ENCODE assay signal across 29 cellular contexts in genomic region chr6:72758901-72759300, GRCh38.
"Had no signal": no experiment of that assay in that cellular context is flagged by ENCODE, and none has a peak within 500 bp of the region (broad histone marks: within the 10 kb centered on the region; RNA-seq: fewer than 3 reads in every experiment).

No MANE protein-coding gene starts in this region.

- H3K27ac ChIP-seq: gastroesophageal sphincter, hepatocyte, prostate gland, stomach, thyroid gland, upper lobe of right lung had no signal

- H3K27me3 Mint-ChIP-seq: activated CD8-positive, alpha-beta T cell treated with anti-CD3 and anti-CD28 coated beads for 36 hours; naive thymus-derived CD4-positive, alpha-beta T cell; stimulated activated naive B cell treated with anti-CD40 and anti-IgM and Interleukin-4, amounts not matched to agents 10 μg/mL and 1 μg/mL and 100 μg/mL, for 72 hours had no signal

- H3K4me2 ChIP-seq: hepatocyte, smooth muscle cell had no signal

- H3K36me3 ChIP-seq: gastroesophageal sphincter, pancreas, prostate gland, stomach, thyroid gland, upper lobe of right lung had no signal

- H3K27ac Mint-ChIP-seq: activated CD8-positive, alpha-beta T cell treated with anti-CD3 and anti-CD28 coated beads for 36 hours; activated T-helper 17 cell treated with anti-CD3 and anti-CD28 coated beads, Interleukin-2, amount 50 U/mL, for 72 hours; stimulated activated naive B cell treated with anti-CD40 and anti-IgM and Interleukin-4, amounts not matched to agents 10 μg/mL and 1 μg/mL and 100 μg/mL, for 72 hours had no signal

- DNase-seq: activated CD4-positive, alpha-beta T cell treated with anti-CD3 and anti-CD28 coated beads, Interleukin-2, amount 50 U/mL, for 1 hour; activated CD4-positive, CD25-positive, alpha-beta regulatory T cell treated with anti-CD3 and anti-CD28 coated beads, Interleukin-2, amount 50 U/mL, for 72 hours; activated CD8-positive, alpha-beta T cell treated with anti-CD3 and anti-CD28 coated beads for 36 hours; activated gamma-delta T cell treated with Interleukin-2 at 50 U/mL for 16 hours; activated naive CD4-positive, alpha-beta T cell treated with anti-CD3 and anti-CD28 coated beads, Interleukin-2, amount 50 U/mL, for 16 hours; activated T-cell treated with anti-CD3 and anti-CD28 coated beads, Interleukin-2, amount 50 U/mL, for 4 hours; amniotic stem cell; central memory CD4-positive, alpha-beta T cell; islet precursor cell; left cardiac atrium; midbrain; naive thymus-derived CD4-positive, alpha-beta T cell; pancreas; retina; stimulated activated CD4-positive, alpha-beta T cell treated with anti-CD3 and anti-CD28 coated beads, Interleukin-1b, Interleukin-23, amount 100 ng/mL, for 48 hours; stimulated activated CD4-positive, alpha-beta T cell treated with anti-CD3 and anti-CD28 coated beads, Interleukin-4, amount 100 ng/mL, for 4 hours; stimulated activated CD8-positive, alpha-beta memory T cell treated with anti-CD3 and anti-CD28 coated beads, Interleukin-4, amount 100 ng/mL, for 48 hours; stimulated activated naive B cell treated with anti-CD40 and anti-IgM and Interleukin-4, amounts not matched to agents 10 μg/mL and 1 μg/mL and 100 μg/mL, for 72 hours; stomach; T1000; thyroid gland; upper lobe of right lung had no signal

- FAIRE-seq: astrocyte, endothelial cell of umbilical vein, pancreas had no signal

- H3K4me1 Mint-ChIP-seq: activated T-helper 17 cell treated with anti-CD3 and anti-CD28 coated beads, Interleukin-2, amount 50 U/mL, for 72 hours had no signal

- H3K27me3 ChIP-seq: gastroesophageal sphincter, hepatocyte, pancreas, stomach, thyroid gland, upper lobe of right lung had no signal

- H2AFZ ChIP-seq: hepatocyte had no signal

- H3K4me3 Mint-ChIP-seq: activated CD8-positive, alpha-beta T cell treated with anti-CD3 and anti-CD28 coated beads for 36 hours; activated T-cell treated with anti-CD3 and anti-CD28 coated beads, Interleukin-2, amount 50 U/mL, for 4 hours; activated T-helper 17 cell treated with anti-CD3 and anti-CD28 coated beads, Interleukin-2, amount 50 U/mL, for 72 hours; naive thymus-derived CD4-positive, alpha-beta T cell; stimulated activated naive B cell treated with anti-CD40 and anti-IgM and Interleukin-4, amounts not matched to agents 10 μg/mL and 1 μg/mL and 100 μg/mL, for 72 hours had no signal

- H3K9me3 Mint-ChIP-seq: activated T-helper 17 cell treated with anti-CD3 and anti-CD28 coated beads, Interleukin-2, amount 50 U/mL, for 72 hours had no signal

- H3K9me3 ChIP-seq: gastroesophageal sphincter, pancreas, prostate gland, stomach, thyroid gland, upper lobe of right lung had no signal

- H3K4me3 ChIP-seq: gastroesophageal sphincter, hepatocyte, pancreas, prostate gland, smooth muscle cell, stomach, thyroid gland, upper lobe of right lung had no signal

- ATAC-seq: activated CD8-positive, alpha-beta T cell treated with anti-CD3 and anti-CD28 coated beads for 36 hours; activated T-cell treated with anti-CD3 and anti-CD28 coated beads, Interleukin-2, amount 50 U/mL, for 4 hours; activated T-helper 17 cell treated with anti-CD3 and anti-CD28 coated beads, Interleukin-2, amount 50 U/mL, for 72 hours; gastroesophageal sphincter; naive thymus-derived CD4-positive, alpha-beta T cell; stimulated activated naive B cell treated with anti-CD40 and anti-IgM and Interleukin-4, amounts not matched to agents 10 μg/mL and 1 μg/mL and 100 μg/mL, for 72 hours; upper lobe of right lung had no signal

- H3K79me2 ChIP-seq: hepatocyte had no signal

- H3K4me1 ChIP-seq: prostate gland, thyroid gland, upper lobe of right lung had no signal
